16 cellular contexts compared by ENCODE assay signal in genomic region chr10:119829429-119829828, GRCh38. TPM values are rescaled to one million over a fixed set of nuclear protein-coding genes. Genes with fewer than 3 reads are reported as not detected.
A peak's percentile ranks its signal among the peaks of the same experiment; 100 is the strongest.
DNase-seq lines count a peak whose midpoint lies in the region; ATAC-seq and TF ChIP-seq lines count a peak whose summit lies in the region.
"Had no signal": no experiment of that assay in that cellular context is flagged by ENCODE, and none has a peak within 500 bp of the region (broad histone marks: within the 10 kb centered on the region; RNA-seq: fewer than 3 reads in every experiment).

No MANE protein-coding gene starts in this region.

- TF ChIP-seq CTCF in CD4-positive, alpha-beta T cell (IDR thresholded peaks at IDR 0.05) = no peak
- TF ChIP-seq CTCF in activated B cell treated with CpG ODN at 0.5 μM for 24 hours (IDR thresholded peaks at IDR 0.05) (no peak), transverse colon (IDR thresholded peaks at IDR 0.05) (no peak)

- no peak overlapping the region for H3K27ac ChIP-seq in CD4-positive, alpha-beta T cell (ENCODE audit: low read depth, low read length)
- no peak overlapping the region for H3K27ac ChIP-seq in transverse colon

- no peak overlapping the region for H3K4me3 ChIP-seq in transverse colon

- H3K36me3 ChIP-seq in transverse colon = peaks cover 0 to 62% (median 24%) of the 10 kb centered on the region in 4 donors

- CTCF ChIA-PET in activated CD4-positive, alpha-beta T cell treated with anti-CD3 and anti-CD28 coated beads, Interleukin-2, amount 10 ng/mL, durations not matched to agents 7 days and 5 days (lab: Charles Lee) = interaction anchor here (1.3 kb wide), 1 partner anchor 26 kb away, joined by 6 read pairs; no protein-coding TSS in a partner anchor
- CTCF ChIA-PET in CD4-positive, alpha-beta T cell (lab: Charles Lee) = no interaction called here
- CTCF ChIA-PET in activated B cell treated with CpG ODN at 0.5 μM for 24 hours (lab: Charles Lee) = no interaction called here

- TF ChIP-seq EP300 in transverse colon (IDR thresholded peaks at IDR 0.05; ENCODE audit: low read depth) = no peak

- no peaks in the 10 kb centered on the region for H3K27me3 ChIP-seq in CD4-positive, alpha-beta T cell (ENCODE audit: control insufficient read depth, insufficient read depth, low read length)
- H3K27me3 ChIP-seq in transverse colon = no peaks in the 10 kb centered on the region

- POLR2A ChIA-PET in activated CD4-positive, alpha-beta T cell treated with anti-CD3 and anti-CD28 coated beads, Interleukin-2, amount 10 ng/mL, durations not matched to agents 7 days and 5 days (lab: Charles Lee) = no interaction called here
- POLR2A ChIA-PET in CD4-positive, alpha-beta T cell (lab: Charles Lee) = no interaction called here
- POLR2A ChIA-PET in activated B cell treated with CpG ODN at 0.5 μM for 24 hours (lab: Charles Lee) = interaction anchor here (0.6 kb wide), 1 partner anchor 10 kb away, joined by 5 read pairs; no protein-coding TSS in a partner anchor

- intact Hi-C loops in CD4-positive, alpha-beta T cell (cut with DNase I, micrococcal nuclease) = no loop called here
- intact Hi-C loops in activated B cell treated with CpG ODN at 0.5 μM for 24 hours (cut with micrococcal nuclease) (no loop called here), left colon (cut with DNase I, micrococcal nuclease) (no loop called here), transverse colon (cut with DNase I; ENCODE audit: low total_unique reads) (no loop called here)

- ATAC-seq in CD4-positive, alpha-beta T cell (ENCODE audit: poor library complexity) = no peak
- ATAC-seq in activated B cell treated with CpG ODN at 0.5 μM for 24 hours (ENCODE audit: low read depth) (no peak), left colon (no peak)
- ATAC-seq: PC-3 had no signal

- no peaks in the 10 kb centered on the region for H3K4me1 ChIP-seq in transverse colon

- H3K9me3 Mint-ChIP-seq in activated CD4-positive, alpha-beta T cell treated with anti-CD3 and anti-CD28 coated beads, Interleukin-2, amount 10 ng/mL, durations not matched to agents 7 days and 5 days = no peaks in the 10 kb centered on the region
- no peaks in the 10 kb centered on the region for H3K9me3 Mint-ChIP-seq in CD4-positive, alpha-beta T cell
- no peaks in the 10 kb centered on the region for H3K9me3 Mint-ChIP-seq in activated B cell treated with CpG ODN at 0.5 μM for 24 hours
- H3K9me3 Mint-ChIP-seq: CD14-positive monocyte had no signal

- TF ChIP-seq POLR2A in transverse colon (IDR thresholded peaks at IDR 0.05) = no peak

- in situ Hi-C loops in transverse colon (cut with MboI; ENCODE audit: low pct_ligation_motif_present in 1 of 4, low pct_unique_long_range_greater_than_20kb in 1 of 4, low sequenced_read_pairs in 3 of 4) (loop anchor here in 1 of 4 donors (25.0 kb wide), 1 partner anchor 142 kb away; no protein-coding TSS in a partner anchor), ACHN (cut with HindIII; ENCODE audit: low pct_ligation_motif_present, low pct_unique_long_range_greater_than_20kb, low sequenced_read_pairs) (no loop called here)

- 83 to 87% methylated on average over 6 to 7 of the region's 7 CpGs for WGBS in transverse colon (ENCODE audit: low coverage in 1 of 2), 2 donors

- DNase-seq in activated CD4-positive, alpha-beta T cell treated with anti-CD3 and anti-CD28 coated beads, Interleukin-2, amount 10 ng/mL, durations not matched to agents 7 days and 5 days = no peak
- no peak for DNase-seq in activated CD4-positive, alpha-beta T cell treated with anti-CD3 and anti-CD28 coated beads for 48 hours
- DNase-seq in CD4-positive, alpha-beta T cell = no peak
- DNase-seq in activated B cell treated with CpG ODN at 0.5 μM for 24 hours (no peak), iPS-NIHi7 (ENCODE audit: extremely low spot score) (peak; percentile 42), left colon (no peak), transverse colon (no peak), ACHN (no peak)
- DNase-seq: 8988T, Calu3, DMS79, KG1, NCI-H1092, NCI-H1694, PC-3 had no signal

- H3K36me3 Mint-ChIP-seq in activated CD4-positive, alpha-beta T cell treated with anti-CD3 and anti-CD28 coated beads, Interleukin-2, amount 10 ng/mL, durations not matched to agents 7 days and 5 days (ENCODE audit: low read depth) = peaks cover 68% of the 10 kb centered on the region
- peaks cover 78% of the 10 kb centered on the region for H3K36me3 Mint-ChIP-seq in CD4-positive, alpha-beta T cell (ENCODE audit: low read depth)
- peaks cover 86% of the 10 kb centered on the region for H3K36me3 Mint-ChIP-seq in activated B cell treated with CpG ODN at 0.5 μM for 24 hours (ENCODE audit: low read depth)

- no peak overlapping the region for H3K4me3 Mint-ChIP-seq in activated CD4-positive, alpha-beta T cell treated with anti-CD3 and anti-CD28 coated beads, Interleukin-2, amount 10 ng/mL, durations not matched to agents 7 days and 5 days
- no peak overlapping the region for H3K4me3 Mint-ChIP-seq in CD4-positive, alpha-beta T cell
- no peak overlapping the region for H3K4me3 Mint-ChIP-seq in activated B cell treated with CpG ODN at 0.5 μM for 24 hours
- H3K4me3 Mint-ChIP-seq: CD14-positive monocyte had no signal

- peaks cover 7% of the 10 kb centered on the region for H3K4me1 Mint-ChIP-seq in activated CD4-positive, alpha-beta T cell treated with anti-CD3 and anti-CD28 coated beads, Interleukin-2, amount 10 ng/mL, durations not matched to agents 7 days and 5 days
- H3K4me1 Mint-ChIP-seq in CD4-positive, alpha-beta T cell (ENCODE audit: low read depth) = peaks cover 6% of the 10 kb centered on the region
- peaks cover 7% of the 10 kb centered on the region for H3K4me1 Mint-ChIP-seq in activated B cell treated with CpG ODN at 0.5 μM for 24 hours
- H3K4me1 Mint-ChIP-seq: CD14-positive monocyte had no signal

- H3K27ac Mint-ChIP-seq in activated CD4-positive, alpha-beta T cell treated with anti-CD3 and anti-CD28 coated beads, Interleukin-2, amount 10 ng/mL, durations not matched to agents 7 days and 5 days = peak overlapping the region; percentile 4
- peak overlapping the region; percentile 42 for H3K27ac Mint-ChIP-seq in CD4-positive, alpha-beta T cell
- peak overlapping the region; percentile 38 for H3K27ac Mint-ChIP-seq in activated B cell treated with CpG ODN at 0.5 μM for 24 hours

- no peaks in the 10 kb centered on the region for H3K27me3 Mint-ChIP-seq in activated CD4-positive, alpha-beta T cell treated with anti-CD3 and anti-CD28 coated beads, Interleukin-2, amount 10 ng/mL, durations not matched to agents 7 days and 5 days
- H3K27me3 Mint-ChIP-seq in CD4-positive, alpha-beta T cell = no peaks in the 10 kb centered on the region
- no peaks in the 10 kb centered on the region for H3K27me3 Mint-ChIP-seq in activated B cell treated with CpG ODN at 0.5 μM for 24 hours

- no peaks in the 10 kb centered on the region for H3K9me3 ChIP-seq in CD4-positive, alpha-beta T cell (ENCODE audit: control insufficient read depth, low read length)
- H3K9me3 ChIP-seq in transverse colon = no peaks in the 10 kb centered on the region

RNA-seq across cellular contexts. Expression of gene MCMBP, which starts 43.2 kb away (rescaled TPM):
- 10 to 100 TPM; 79.6 to 85.8 TPM for total RNA-seq in activated CD4-positive, alpha-beta T cell treated with anti-CD3 and anti-CD28 coated beads, Interleukin-2, amount 10 ng/mL, durations not matched to agents 7 days and 5 days
- 10 to 100 TPM; 14.5 to 14.6 TPM for total RNA-seq in CD4-positive, alpha-beta T cell
- total RNA-seq in activated B cell treated with CpG ODN at 0.5 μM for 24 hours (39.6 and 41.9 TPM in 2 replicates), left colon (10 to 100 TPM; 40.1 to 41.0 TPM), transverse colon (10 to 100 TPM; 26.2 to 44.4 (median 35.5) TPM)
